15 cellular contexts compared by ENCODE assay signal in genomic region chr11:66854729-66855211, GRCh38. TPM values are rescaled to one million over a fixed set of nuclear protein-coding genes. Genes with fewer than 3 reads are reported as not detected.
A peak's percentile ranks its signal among the peaks of the same experiment; 100 is the strongest.
DNase-seq lines count a peak whose midpoint lies in the region; ATAC-seq, FAIRE-seq and TF ChIP-seq lines count a peak whose summit lies in the region.
"Had no signal": no experiment of that assay in that cellular context is flagged by ENCODE, and none has a peak within 500 bp of the region (broad histone marks: within the 10 kb centered on the region; RNA-seq: fewer than 3 reads in every experiment).

No MANE protein-coding gene starts in this region.

- H3K9me3 ChIP-seq in H1 (ENCODE audit: insufficient read depth in 2 of 2, low read depth in 1 of 2, low read length in 1 of 2) (no peaks in the 10 kb centered on the region), osteoblast (ENCODE audit: low read depth, low read length) (no peaks in the 10 kb centered on the region), colonic mucosa (no peaks in the 10 kb centered on the region)
- H3K9me3 ChIP-seq: adrenal gland, Peyer's patch, transverse colon had no signal

- no peak for DNase-seq in activated CD4-positive, alpha-beta T cell treated with anti-CD3 and anti-CD28 coated beads, Interleukin-2, amount 10 ng/mL, durations not matched to agents 24 days and 14 days
- no peak for DNase-seq in activated CD4-positive, alpha-beta T cell treated with anti-CD3 and anti-CD28 coated beads for 1 hour
- DNase-seq in H1 (ENCODE audit: low read depth in 1 of 2, low spot score in 2 of 2), result no peak
- peak; percentile 71 for DNase-seq in osteoblast (ENCODE audit: insufficient read length, low spot score, missing footprints)
- DNase-seq in colonic mucosa, result no peak
- no peak for DNase-seq in H54 (ENCODE audit: insufficient read length, low spot score)
- DNase-seq: adrenal gland, NCI-H1105 treated with DMSO at 0.1 percent for 48 hours, NCI-H510A, SW 1271, transverse colon had no signal

- H3K36me3 Mint-ChIP-seq in activated CD4-positive, alpha-beta T cell treated with anti-CD3 and anti-CD28 coated beads, Interleukin-2, amount 10 ng/mL, durations not matched to agents 24 days and 14 days (ENCODE audit: low read depth), result peaks cover 4% of the 10 kb centered on the region
- no peaks in the 10 kb centered on the region for H3K36me3 Mint-ChIP-seq in IgD-negative memory B cell

- H3K23me2 ChIP-seq in H1 (ENCODE audit: low read depth, low read length), result peaks cover 8% of the 10 kb centered on the region

- H2AFZ ChIP-seq in H1 (ENCODE audit: low read length) (no peak overlapping the region), osteoblast (ENCODE audit: low read length) (no peak overlapping the region)

- TF ChIP-seq RAD21 in H1 (IDR thresholded peaks at IDR 0.05 in 1 of 2, conservative IDR thresholded peaks at IDR 0.05 in 1 of 2; ENCODE audit: low read depth in 2 of 2, low read length in 2 of 2), result no peak

- H3K4me3 Mint-ChIP-seq in activated CD4-positive, alpha-beta T cell treated with anti-CD3 and anti-CD28 coated beads, Interleukin-2, amount 10 ng/mL, durations not matched to agents 24 days and 14 days, result peak overlapping the region; percentile 95
- peak overlapping the region; percentile 17 to 96 (median 55) for H3K4me3 Mint-ChIP-seq in IgD-negative memory B cell

- H4K8ac ChIP-seq in H1 (ENCODE audit: extremely low read depth, insufficient read depth, low read length), result peak overlapping the region; percentile 14

- no peak overlapping the region for H2BK120ac ChIP-seq in H1 (replicated peaks; ENCODE audit: low read depth, low read length)

- no peak overlapping the region for H2BK20ac ChIP-seq in H1 (ENCODE audit: low read length)

- no peak for TF ChIP-seq EP300 in H1 (IDR thresholded peaks at IDR 0.05; ENCODE audit: borderline replicate concordance in 1 of 2, low read depth in 2 of 2, low read length in 2 of 2)

- H4K91ac ChIP-seq in H1 (replicated peaks; ENCODE audit: insufficient read length, low read length), result peak overlapping the region; percentile 73

- H3K4me1 ChIP-seq in H1 (replicated peaks in 1 of 4; ENCODE audit: control insufficient read depth in 3 of 4, insufficient read depth in 4 of 4, low read length in 3 of 4) (peaks cover 5 to 20% (median 9%) of the 10 kb centered on the region in 4 experiments), osteoblast (ENCODE audit: insufficient read depth, low read length) (peaks cover 6% of the 10 kb centered on the region), colonic mucosa (peaks cover 7% of the 10 kb centered on the region)

- peak overlapping the region; percentile 88; the same call in 1 of the 2 replicates for H2BK15ac ChIP-seq in H1 (ENCODE audit: low read length)

- peak overlapping the region; percentile 88 for H3K27ac Mint-ChIP-seq in activated CD4-positive, alpha-beta T cell treated with anti-CD3 and anti-CD28 coated beads, Interleukin-2, amount 10 ng/mL, durations not matched to agents 24 days and 14 days
- H3K27ac Mint-ChIP-seq in IgD-negative memory B cell, result peak overlapping the region in 2 of 3 donors; percentile 74 to 85

- peaks cover 13% of the 10 kb centered on the region for H3K4me1 Mint-ChIP-seq in activated CD4-positive, alpha-beta T cell treated with anti-CD3 and anti-CD28 coated beads, Interleukin-2, amount 10 ng/mL, durations not matched to agents 24 days and 14 days
- peaks cover 6 to 13% (median 9%) of the 10 kb centered on the region in 3 donors for H3K4me1 Mint-ChIP-seq in IgD-negative memory B cell

- TF ChIP-seq POLR2A in H1 (IDR thresholded peaks at IDR 0.05; ENCODE audit: control extremely low read depth in 1 of 2, low read depth in 2 of 2, low read length in 2 of 2), result no peak
- no peak for TF ChIP-seq POLR2A in H54 (IDR thresholded peaks at IDR 0.05; ENCODE audit: low read depth, low read length)

- H3K9me3 Mint-ChIP-seq in activated CD4-positive, alpha-beta T cell treated with anti-CD3 and anti-CD28 coated beads, Interleukin-2, amount 10 ng/mL, durations not matched to agents 24 days and 14 days, result no peaks in the 10 kb centered on the region
- H3K9me3 Mint-ChIP-seq in IgD-negative memory B cell, result no peaks in the 10 kb centered on the region

- intact Hi-C loops in activated CD4-positive, alpha-beta T cell treated with anti-CD3 and anti-CD28 coated beads, Interleukin-2, amount 10 ng/mL, durations not matched to agents 24 days and 14 days (cut with micrococcal nuclease), result no loop called here
- intact Hi-C loops in colonic mucosa (cut with DNase I), result no loop called here

- H4K5ac ChIP-seq in H1 (ENCODE audit: insufficient read length, low read depth, low read length), result no peak overlapping the region

- no peaks in the 10 kb centered on the region for H3K79me1 ChIP-seq in H1 (ENCODE audit: low read depth, low read length)

- no peak overlapping the region for H3K23ac ChIP-seq in H1 (ENCODE audit: insufficient read length)

- H2BK5ac ChIP-seq in H1 (ENCODE audit: low read depth, low read length), result no peak overlapping the region

- POLR2A ChIA-PET in H1 (lab: Charles Lee; ENCODE audit: partially characterized antibody), result interaction anchor here (1.3 to 5.4 kb wide), 6 partner anchors 8 to 27 kb away, joined by 3 to 53 read pairs (median 6); partner anchors contain the start of gene RCE1

- no peak overlapping the region for H3K4me3 ChIP-seq in H1 (ENCODE audit: extremely low read depth in 1 of 4, insufficient read depth in 2 of 4, low read depth in 3 of 4, low read length in 4 of 4)
- H3K4me3 ChIP-seq in osteoblast (ENCODE audit: insufficient read depth, low read length), result no peak overlapping the region
- no peak overlapping the region for H3K4me3 ChIP-seq in colonic mucosa

- ATAC-seq in GM18873 (IDR thresholded peaks at IDR 0.05; ENCODE audit: low FRiP score, unreplicated experiment), result no peak

- CTCF ChIA-PET in H1 (lab: Charles Lee; ENCODE audit: partially characterized antibody), result interaction anchor here (0.6 to 6.3 kb wide), 9 partner anchors 11 to 433 kb away, joined by 3 to 72 read pairs (median 3); partner anchors contain the start of genes C11orf86 and RCE1

- FAIRE-seq in H1 (lab: Jason Lieb, UNC) (no peak), H54 (lab: Jason Lieb, UNC) (no peak)

- no peak overlapping the region for H3K27ac ChIP-seq in H1 (ENCODE audit: low read depth, low read length)
- H3K27ac ChIP-seq in osteoblast (ENCODE audit: low read depth, low read length), result no peak overlapping the region
- no peak overlapping the region for H3K27ac ChIP-seq in colonic mucosa

- H3K18ac ChIP-seq in H1 (ENCODE audit: extremely low read depth, low read length), result no peak overlapping the region

- H3K4ac ChIP-seq in H1 (replicated peaks; ENCODE audit: insufficient read length, low read depth, low read length), result no peak overlapping the region

- peak overlapping the region; percentile 24; the same call in 1 of the 2 replicates for H2AK5ac ChIP-seq in H1 (ENCODE audit: low read depth, low read length)

- H3K4me2 ChIP-seq in H1 (ENCODE audit: insufficient read depth in 1 of 2, low read depth in 2 of 2, low read length in 2 of 2) (no peak overlapping the region; a peak in 1 of 4 replicates), osteoblast (ENCODE audit: insufficient read depth, low read length) (no peak overlapping the region)

- no peak overlapping the region for H3K14ac ChIP-seq in H1 (ENCODE audit: insufficient read length)

- H3K56ac ChIP-seq in H1 (replicated peaks; ENCODE audit: insufficient read length, low read depth, low read length), result no peak overlapping the region

- 97% methylated on average over 13 of the region's 15 CpGs; no CpG with 5 or more reads in 1 of the 2 experiments for WGBS in H1 (ENCODE audit: extremely low coverage in 1 of 2, insufficient coverage in 1 of 2, insufficient read length in 1 of 2, insufficient replicate concordance in 2 of 2, low coverage in 1 of 2, low lambda C conversion rate in 2 of 2, missing lambda C conversion rate in 1 of 2), 2 experiments

- no peak overlapping the region for H3K9ac ChIP-seq in H1 (replicated peaks in 1 of 4; ENCODE audit: extremely low read depth in 1 of 4, low read depth in 3 of 4, low read length in 3 of 4)
- H3K9ac ChIP-seq in colonic mucosa (ENCODE audit: low read depth in 2 of 2, low read length in 2 of 2), result peak overlapping the region in 1 of 2 donors; percentile 12

- H3K27me3 Mint-ChIP-seq in activated CD4-positive, alpha-beta T cell treated with anti-CD3 and anti-CD28 coated beads, Interleukin-2, amount 10 ng/mL, durations not matched to agents 24 days and 14 days, result no peaks in the 10 kb centered on the region
- no peaks in the 10 kb centered on the region for H3K27me3 Mint-ChIP-seq in IgD-negative memory B cell
- H3K27me3 Mint-ChIP-seq: progenitor cell of endocrine pancreas had no signal

- H3K79me2 ChIP-seq in H1 (ENCODE audit: control insufficient read depth in 1 of 2, insufficient read depth in 2 of 2, low read length in 2 of 2) (no peaks in the 10 kb centered on the region), osteoblast (ENCODE audit: insufficient read depth, low read length) (peaks cover 5% of the 10 kb centered on the region)

- no peak for TF ChIP-seq CTCF in H1 (IDR thresholded peaks at IDR 0.05; ENCODE audit: control extremely low read depth in 1 of 3, insufficient read depth in 1 of 3, low read depth in 1 of 3, low read length in 3 of 3)
- no peak for TF ChIP-seq CTCF in osteoblast (IDR thresholded peaks at IDR 0.05; ENCODE audit: extremely low read depth, low read depth, low read length)
- no peak for TF ChIP-seq CTCF in colonic mucosa (IDR thresholded peaks at IDR 0.05)

- peak overlapping the region; percentile 63; the same call in 1 of the 2 replicates for H2BK12ac ChIP-seq in H1 (ENCODE audit: low read depth, low read length)

- H4K20me1 ChIP-seq in H1 (replicated peaks in 1 of 2; ENCODE audit: control insufficient read depth in 1 of 2, insufficient read depth in 2 of 2, low read length in 2 of 2) (peaks cover 2 to 4% of the 10 kb centered on the region in 2 experiments), osteoblast (ENCODE audit: insufficient read depth, low read length) (no peaks in the 10 kb centered on the region)

- H3K27me3 ChIP-seq in H1 (replicated peaks in 1 of 4; ENCODE audit: control insufficient read depth in 3 of 4, extremely low read depth in 1 of 4, insufficient read depth in 3 of 4, low read length in 3 of 4), result no peaks in the 10 kb centered on the region
- no peaks in the 10 kb centered on the region for H3K27me3 ChIP-seq in osteoblast (ENCODE audit: insufficient read depth, low read length)
- no peaks in the 10 kb centered on the region for H3K27me3 ChIP-seq in colonic mucosa
- H3K27me3 ChIP-seq: adrenal gland, Peyer's patch, transverse colon had no signal

- H3K36me3 ChIP-seq in H1 (ENCODE audit: control insufficient read depth in 2 of 4, insufficient read depth in 4 of 4, low read length in 3 of 4), result peaks cover 0 to 18% (median 1%) of the 10 kb centered on the region in 4 experiments; a peak in 4 of 8 replicates
- peaks cover 3% of the 10 kb centered on the region for H3K36me3 ChIP-seq in osteoblast (ENCODE audit: insufficient read depth, low read length)
- H3K36me3 ChIP-seq in colonic mucosa, result no peaks in the 10 kb centered on the region
- H3K36me3 ChIP-seq: adrenal gland, transverse colon had no signal

RNA-seq across cellular contexts. Expression of gene LRFN4, which starts 2.1 kb away (rescaled TPM):
- total RNA-seq in activated CD4-positive, alpha-beta T cell treated with anti-CD3 and anti-CD28 coated beads, Interleukin-2, amount 10 ng/mL, durations not matched to agents 24 days and 14 days, result 51.9 and 55.6 TPM in 2 replicates
- polyA plus RNA-seq in IgD-negative memory B cell (2.2 TPM), H1 (2011; rRNA removed) (49.8 and 66.9 TPM in 2 replicates)
- total RNA-seq in H1 (2021; fragmentation: NEBNext Ultra II Directional; extraction: Animal tissue kit (Norgen Biotek cat#: 25700)), result 64.3 and 67.6 TPM in 2 replicates
- polyA plus RNA-seq in H1 (2011; cell fraction: cytosol; rRNA removed), result 38.6 TPM
- polyA plus RNA-seq in H1 (2011; cell fraction: nucleus; rRNA removed), result 112 TPM
- polyA plus RNA-seq in H1 (2012, experiment 1 of 2), result 24.3 to 37.8 TPM (median 34.2 TPM) in 4 replicates
- polyA plus RNA-seq in H1 (2012, experiment 2 of 2), result 32.6 TPM
- 37.5 TPM for polyA plus RNA-seq in H1 (2013, experiment 1 of 2)
- 32.3 TPM for polyA plus RNA-seq in H1 (2013, experiment 2 of 2)
- polyA minus RNA-seq in H1 (2011; rRNA and poly(A)+ RNA removed), result 8.3 and 9.8 TPM in 2 replicates
- 32.6 TPM for polyA minus RNA-seq in H1 (2011; cell fraction: cytosol; rRNA and poly(A)+ RNA removed)
- polyA minus RNA-seq in H1 (2011; cell fraction: nucleus; rRNA and poly(A)+ RNA removed), result 32.0 TPM
- total RNA-seq in osteoblast (15.9 and 16.3 TPM in 2 replicates), colonic mucosa (10 to 100 TPM; 20.7 to 51.7 TPM)

RNA-seq across cellular contexts. Expression of gene RCE1, which starts 11.5 kb away (rescaled TPM):
- 28.5 and 32.9 TPM in 2 replicates for total RNA-seq in activated CD4-positive, alpha-beta T cell treated with anti-CD3 and anti-CD28 coated beads, Interleukin-2, amount 10 ng/mL, durations not matched to agents 24 days and 14 days
- 24.9 TPM for polyA plus RNA-seq in IgD-negative memory B cell
- total RNA-seq in H1 (2021; fragmentation: NEBNext Ultra II Directional; extraction: Animal tissue kit (Norgen Biotek cat#: 25700)), result 33.7 and 35.8 TPM in 2 replicates
- 84.8 and 119 TPM in 2 replicates for polyA plus RNA-seq in H1 (2011; rRNA removed)
- 51.7 TPM for polyA plus RNA-seq in H1 (2011; cell fraction: cytosol; rRNA removed)
- 112 TPM for polyA plus RNA-seq in H1 (2011; cell fraction: nucleus; rRNA removed)
- 26.3 to 35.1 TPM (median 34.3 TPM) in 4 replicates for polyA plus RNA-seq in H1 (2012, experiment 1 of 2)
- polyA plus RNA-seq in H1 (2012, experiment 2 of 2), result 38.1 TPM
- 44.3 TPM for polyA plus RNA-seq in H1 (2013, experiment 1 of 2)
- polyA plus RNA-seq in H1 (2013, experiment 2 of 2), result 46.4 TPM
- 22.8 and 25.8 TPM in 2 replicates for polyA minus RNA-seq in H1 (2011; rRNA and poly(A)+ RNA removed)
- 22.8 TPM for polyA minus RNA-seq in H1 (2011; cell fraction: cytosol; rRNA and poly(A)+ RNA removed)
- polyA minus RNA-seq in H1 (2011; cell fraction: nucleus; rRNA and poly(A)+ RNA removed), result 27.7 TPM
- 11.5 and 18.1 TPM in 2 replicates for total RNA-seq in osteoblast
- 10 to 100 TPM; 27.0 to 35.9 TPM for total RNA-seq in colonic mucosa
